Comparison of ENCODE assay signal across 20 cellular contexts in the genomic region with DNA sequence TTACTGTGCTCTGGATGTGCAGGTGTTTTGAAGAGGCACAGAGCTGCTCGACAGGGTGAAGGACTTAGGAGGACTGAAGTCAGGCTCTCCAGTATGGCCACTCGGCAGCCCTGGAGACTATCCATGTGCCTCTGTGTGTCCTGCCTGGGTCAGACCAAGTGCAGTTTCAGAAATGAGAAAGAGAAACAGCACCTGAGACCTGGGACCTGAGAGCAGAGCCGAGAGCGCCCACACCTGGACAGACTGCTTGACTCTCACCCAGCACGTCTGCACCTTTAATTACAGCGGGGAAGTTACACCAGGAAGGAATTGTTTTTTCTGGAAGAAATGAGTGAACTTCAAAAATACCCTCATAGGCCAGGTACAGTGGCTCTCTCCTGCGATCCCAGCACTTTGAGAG.
"Had no signal": no experiment of that assay in that cellular context is flagged by ENCODE, and none has a peak within 500 bp of the region (broad histone marks: within the 10 kb centered on the region; RNA-seq: fewer than 3 reads in every experiment).

No MANE protein-coding gene starts in this region.

- DNase-seq: activated CD4-positive, alpha-beta T cell treated with anti-CD3 and anti-CD28 coated beads for 48 hours; activated CD4-positive, alpha-beta T cell treated with anti-CD3 and anti-CD28 coated beads, Interleukin-2, amount 50 U/mL, for 4 hours; activated CD4-positive, CD25-positive, alpha-beta regulatory T cell treated with anti-CD3 and anti-CD28 coated beads, Interleukin-2, amount 50 U/mL, for 72 hours; activated CD8-positive, alpha-beta T cell treated with anti-CD3 and anti-CD28 coated beads, Interleukin-2, amount 10 ng/mL, durations not matched to agents 7 days and 5 days; activated effector memory CD4-positive, alpha-beta T cell treated with anti-CD3 and anti-CD28 coated beads, Interleukin-2, amount 50 U/mL, for 16 hours; activated naive CD4-positive, alpha-beta T cell treated with anti-CD3 and anti-CD28 coated beads for 36 hours; activated T-cell treated with anti-CD3 and anti-CD28 coated beads, Interleukin-2, amount 50 U/mL, for 24 hours; KG1; MV-4-11; NCI-H1694; NCI-H2029; NCI-H2107; NCI-H345; NCI-H510A; NCI-H526 treated with DMSO at 0.1 percent for 48 hours; NCI-H82; NK-92 treated with Interleukin-12 subunit alpha and Interleukin-12 subunit beta, amount 100 ng/mL, for 24 hours; SHP77; SW 1271 had no signal

- H3K4me1 ChIP-seq: SJSA1 had no signal

- H3K27me3 ChIP-seq: SJSA1 had no signal

- H3K27ac ChIP-seq: SJSA1 had no signal

- H3K36me3 ChIP-seq: SJSA1 had no signal

- H3K4me3 ChIP-seq: SJSA1 had no signal
